10 cellular contexts compared by ENCODE assay signal in genomic region chr15:47507221-47507985, GRCh38.
"Had no signal": no experiment of that assay in that cellular context is flagged by ENCODE, and none has a peak within 500 bp of the region (broad histone marks: within the 10 kb centered on the region; RNA-seq: fewer than 3 reads in every experiment).

No MANE protein-coding gene starts in this region.

- H3K4me3 ChIP-seq: right lobe of liver, suprapubic skin, upper lobe of left lung had no signal

- H3K4me1 ChIP-seq: right lobe of liver had no signal

- DNase-seq: activated CD4-positive, alpha-beta T cell treated with anti-CD3 and anti-CD28 coated beads, Interleukin-2, amount 50 U/mL, for 1 hour; activated naive CD4-positive, alpha-beta T cell; activated naive CD8-positive, alpha-beta T cell treated with anti-CD3 and anti-CD28 coated beads, Interleukin-2, amount 10 ng/mL, durations not matched to agents 7 days and 5 days; brain microvascular endothelial cell; cerebellar nuclear complex; effector CD8-positive, alpha-beta T cell; right lobe of liver; upper lobe of left lung had no signal

- H3K36me3 ChIP-seq: brain microvascular endothelial cell, right lobe of liver, suprapubic skin, upper lobe of left lung had no signal

- ATAC-seq: activated CD4-positive, CD25-positive, alpha-beta regulatory T cell treated with anti-CD3 and anti-CD28 coated beads, Interleukin-2, amount 50 U/mL, for 24 hours; right lobe of liver had no signal

- H3K27me3 ChIP-seq: brain microvascular endothelial cell, right lobe of liver, suprapubic skin, upper lobe of left lung had no signal

- H3K27ac ChIP-seq: brain microvascular endothelial cell, right lobe of liver, suprapubic skin, upper lobe of left lung had no signal

- H3K9me3 ChIP-seq: right lobe of liver, suprapubic skin, upper lobe of left lung had no signal
